In genomic region chr11:44568706-44569473, GRCh38 we compare ENCODE assay signal across 8 cellular contexts. TPM values are rescaled to one million over a fixed set of nuclear protein-coding genes. Genes with fewer than 3 reads are reported as not detected.
DNase-seq lines count a peak whose midpoint lies in the region; ATAC-seq and TF ChIP-seq lines count a peak whose summit lies in the region.

No MANE protein-coding gene starts in this region.

- H3K27ac Mint-ChIP-seq in activated CD8-positive, alpha-beta T cell treated with anti-CD3 and anti-CD28 coated beads for 36 hours, result peak overlapping the region; percentile 92
- H3K27ac Mint-ChIP-seq in natural killer cell, result peak overlapping the region; percentile 12 to 87
- peak overlapping the region; percentile 100 for H3K27ac Mint-ChIP-seq in stimulated activated naive CD8-positive, alpha-beta T cell treated with anti-CD3 and anti-CD28 coated beads, Interleukin-15, Interleukin-2, amounts not matched to agents 100 ng/mL and 50 ng/mL, for 24 hours

- H3K4me1 Mint-ChIP-seq in activated CD8-positive, alpha-beta T cell treated with anti-CD3 and anti-CD28 coated beads for 36 hours (ENCODE audit: low read depth), result peaks cover 68% of the 10 kb centered on the region
- peaks cover 29 to 62% of the 10 kb centered on the region in 2 donors for H3K4me1 Mint-ChIP-seq in natural killer cell
- H3K4me1 Mint-ChIP-seq in stimulated activated naive CD8-positive, alpha-beta T cell treated with anti-CD3 and anti-CD28 coated beads, Interleukin-15, Interleukin-2, amounts not matched to agents 100 ng/mL and 50 ng/mL, for 24 hours (ENCODE audit: low read depth), result peaks cover 84% of the 10 kb centered on the region

- intact Hi-C loops in activated CD8-positive, alpha-beta T cell treated with anti-CD3 and anti-CD28 coated beads for 36 hours (cut with micrococcal nuclease), result loop anchor here (1.0 kb wide), 1 partner anchor 43 kb away; no protein-coding TSS in a partner anchor
- intact Hi-C loops in natural killer cell (cut with micrococcal nuclease), result loop anchor here (5.0 kb wide), 1 partner anchor 293 kb away; no protein-coding TSS in a partner anchor

- H3K4me3 Mint-ChIP-seq in activated CD8-positive, alpha-beta T cell treated with anti-CD3 and anti-CD28 coated beads for 36 hours, result peak overlapping the region; percentile 82
- H3K4me3 Mint-ChIP-seq in natural killer cell, result peak overlapping the region; percentile 49
- peak overlapping the region; percentile 91 for H3K4me3 Mint-ChIP-seq in stimulated activated naive CD8-positive, alpha-beta T cell treated with anti-CD3 and anti-CD28 coated beads, Interleukin-15, Interleukin-2, amounts not matched to agents 100 ng/mL and 50 ng/mL, for 24 hours

- no peaks in the 10 kb centered on the region for H3K27me3 Mint-ChIP-seq in activated CD8-positive, alpha-beta T cell treated with anti-CD3 and anti-CD28 coated beads for 36 hours
- peaks cover 0 to 5% of the 10 kb centered on the region in 2 donors for H3K27me3 Mint-ChIP-seq in natural killer cell (ENCODE audit: low read depth in 2 of 2)
- H3K27me3 Mint-ChIP-seq in stimulated activated naive CD8-positive, alpha-beta T cell treated with anti-CD3 and anti-CD28 coated beads, Interleukin-15, Interleukin-2, amounts not matched to agents 100 ng/mL and 50 ng/mL, for 24 hours, result no peaks in the 10 kb centered on the region

- DNase-seq in EL (peak; percentile 95), LoVo (ENCODE audit: low spot score) (peak; percentile 8), natural killer cell (peak; percentile 67), DMS153 (lab: John Stamatoyannopoulos, UW) (no peak)
- peak; percentile 97 for DNase-seq in activated CD8-positive, alpha-beta T cell treated with anti-CD3 and anti-CD28 coated beads for 36 hours
- peak; percentile 84 for DNase-seq in effector CD4-positive, alpha-beta T cell

- POLR2A ChIA-PET in activated CD8-positive, alpha-beta T cell treated with anti-CD3 and anti-CD28 coated beads for 36 hours (lab: Charles Lee), result interaction anchor here (0.7 to 2.9 kb wide), 8 partner anchors 9 to 43 kb away, joined by 3 to 17 read pairs (median 5); no protein-coding TSS in a partner anchor

- peaks cover 7% of the 10 kb centered on the region for H3K9me3 Mint-ChIP-seq in activated CD8-positive, alpha-beta T cell treated with anti-CD3 and anti-CD28 coated beads for 36 hours
- H3K9me3 Mint-ChIP-seq in natural killer cell, result no peaks in the 10 kb centered on the region
- H3K9me3 Mint-ChIP-seq in stimulated activated naive CD8-positive, alpha-beta T cell treated with anti-CD3 and anti-CD28 coated beads, Interleukin-15, Interleukin-2, amounts not matched to agents 100 ng/mL and 50 ng/mL, for 24 hours, result no peaks in the 10 kb centered on the region

- no peak for TF ChIP-seq CTCF in activated CD8-positive, alpha-beta T cell treated with anti-CD3 and anti-CD28 coated beads for 36 hours (IDR thresholded peaks at IDR 0.05)
- no peak for TF ChIP-seq CTCF in natural killer cell (IDR thresholded peaks at IDR 0.05)

- CTCF ChIA-PET in activated CD8-positive, alpha-beta T cell treated with anti-CD3 and anti-CD28 coated beads for 36 hours (lab: Charles Lee), result interaction anchor here (0.7 to 1.8 kb wide), 6 partner anchors 9 to 48 kb away, joined by 3 to 8 read pairs (median 6); no protein-coding TSS in a partner anchor

- peak; percentile 42 for ATAC-seq in GM21786 (IDR thresholded peaks at IDR 0.05; ENCODE audit: unreplicated experiment)
- peak; percentile 44 for ATAC-seq in activated CD8-positive, alpha-beta T cell treated with anti-CD3 and anti-CD28 coated beads for 36 hours
- peak; percentile 49 to 73 (median 61) for ATAC-seq in natural killer cell

- H3K36me3 Mint-ChIP-seq in activated CD8-positive, alpha-beta T cell treated with anti-CD3 and anti-CD28 coated beads for 36 hours (ENCODE audit: low read depth), result peaks cover 77% of the 10 kb centered on the region
- H3K36me3 Mint-ChIP-seq in natural killer cell, result no peaks in the 10 kb centered on the region
- peaks cover 67% of the 10 kb centered on the region for H3K36me3 Mint-ChIP-seq in stimulated activated naive CD8-positive, alpha-beta T cell treated with anti-CD3 and anti-CD28 coated beads, Interleukin-15, Interleukin-2, amounts not matched to agents 100 ng/mL and 50 ng/mL, for 24 hours (ENCODE audit: low read depth)

RNA-seq across cellular contexts. Expression of gene CD82, which starts 3.4 kb away (rescaled TPM):
- 100 to 1,000 TPM; 289 to 319 TPM for total RNA-seq in activated CD8-positive, alpha-beta T cell treated with anti-CD3 and anti-CD28 coated beads for 36 hours
- 10 to 100 TPM; 11.6 to 42.1 (median 13.0) TPM for total RNA-seq in natural killer cell

Comparison
In these comparisons a context has a peak if more than half of its experiments do, and no peak if none do; other contexts are left out.
1. H3K27ac Mint-ChIP-seq: peak in every context shown above with its lines; median percentile 100 in stimulated activated naive CD8-positive, alpha-beta T cell treated with anti-CD3 and anti-CD28 coated beads, Interleukin-15, Interleukin-2, amounts not matched to agents 100 ng/mL and 50 ng/mL, for 24 hours; 92 in activated CD8-positive, alpha-beta T cell treated with anti-CD3 and anti-CD28 coated beads for 36 hours; 50 in natural killer cell.
2. RNA of gene CD82, which starts 3.4 kb away (total RNA-seq): 289 to 319 TPM in activated CD8-positive, alpha-beta T cell treated with anti-CD3 and anti-CD28 coated beads for 36 hours; 11.6 to 42.1 TPM in natural killer cell; every median in the first group is over 4 times any median in the second.
3. Peak in every context shown above with its lines, with median percentiles within 50 percentile points of each other: ATAC-seq and H3K4me3 Mint-ChIP-seq.